Comparison of ENCODE assay signal across 10 cellular contexts in the genomic region with DNA sequence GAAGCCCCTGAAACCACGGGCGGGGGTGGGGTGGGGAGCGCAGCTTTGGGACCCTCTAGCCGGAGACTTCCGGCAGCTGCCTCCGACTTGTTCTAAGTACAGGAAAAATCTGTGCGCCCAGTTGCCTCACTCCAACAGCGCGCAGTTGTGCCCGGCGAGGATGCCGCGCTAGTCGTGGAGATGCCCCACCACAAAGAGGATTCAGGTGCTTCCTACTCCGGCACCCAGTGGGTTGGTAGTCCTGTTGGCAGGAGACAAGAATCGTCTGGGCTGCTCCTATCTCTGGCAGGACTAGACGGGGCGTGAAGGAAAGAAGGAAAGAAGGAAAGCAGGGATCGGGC. TPM values are rescaled to one million over a fixed set of nuclear protein-coding genes. Genes with fewer than 3 reads are reported as not detected.
DNase-seq lines count a peak whose midpoint lies in the region; TF ChIP-seq lines count a peak whose summit lies in the region.
"Had no signal": no experiment of that assay in that cellular context is flagged by ENCODE, and none has a peak within 500 bp of the region (broad histone marks: within the 10 kb centered on the region; RNA-seq: fewer than 3 reads in every experiment).

No MANE protein-coding gene starts in this region.

- H3K9ac ChIP-seq in Loucy (ENCODE audit: low read depth, low read length, poor library complexity, severe bottlenecking) (no peak overlapping the region), endodermal cell (ENCODE audit: extremely low read depth, low read length, poor library complexity, severe bottlenecking) (no peak overlapping the region)

- no peaks in the 10 kb centered on the region for H3K4me1 ChIP-seq in Loucy (ENCODE audit: insufficient read depth, low read length, poor library complexity, severe bottlenecking)
- H3K4me1 ChIP-seq in endodermal cell (ENCODE audit: control insufficient read depth, insufficient read depth, low read length): no peaks in the 10 kb centered on the region

- peak overlapping the region; percentile 39 for H3K4me2 ChIP-seq in Loucy (ENCODE audit: low read depth, low read length, poor library complexity, severe bottlenecking)

- H3K4me3 Mint-ChIP-seq in T-helper 1 cell treated with Interleukin-12 subunit alpha and Interleukin-12 subunit beta and Interleukin-4 antibody, amounts not matched to agents 30 μg/mL and 1 μg/mL, for 36 hours: peak overlapping the region; percentile 32
- H3K4me3 Mint-ChIP-seq in endodermal cell: peak overlapping the region; percentile 55

- no peak for TF ChIP-seq CTCF in Loucy (conservative IDR thresholded peaks at IDR 0.05; ENCODE audit: low read length)
- no peak for TF ChIP-seq CTCF in endodermal cell (conservative IDR thresholded peaks at IDR 0.05)
- no peak for TF ChIP-seq CTCF in GM13976 (IDR thresholded peaks at IDR 0.05; ENCODE audit: borderline replicate concordance, control extremely low read depth, extremely low read depth, insufficient read depth, missing control alignments)

- H3K27ac ChIP-seq in endodermal cell (ENCODE audit: low read depth, low read length): no peak overlapping the region
- H3K27ac ChIP-seq: upper lobe of right lung had no signal

- H3K9me3 Mint-ChIP-seq in T-helper 1 cell treated with Interleukin-12 subunit alpha and Interleukin-12 subunit beta and Interleukin-4 antibody, amounts not matched to agents 30 μg/mL and 1 μg/mL, for 36 hours: no peaks in the 10 kb centered on the region
- peaks cover 1% of the 10 kb centered on the region for H3K9me3 Mint-ChIP-seq in endodermal cell

- peak overlapping the region; percentile 66; the same call in 1 of the 2 replicates for H2AFZ ChIP-seq in Loucy (ENCODE audit: low read length)

- H3K36me3 Mint-ChIP-seq in T-helper 1 cell treated with Interleukin-12 subunit alpha and Interleukin-12 subunit beta and Interleukin-4 antibody, amounts not matched to agents 30 μg/mL and 1 μg/mL, for 36 hours (ENCODE audit: low read depth): no peaks in the 10 kb centered on the region
- no peaks in the 10 kb centered on the region for H3K36me3 Mint-ChIP-seq in endodermal cell (ENCODE audit: low read depth)

- H3F3A ChIP-seq in Loucy (ENCODE audit: low read depth): no peaks in the 10 kb centered on the region

- peaks cover 48% of the 10 kb centered on the region for H3K27me3 Mint-ChIP-seq in T-helper 1 cell treated with Interleukin-12 subunit alpha and Interleukin-12 subunit beta and Interleukin-4 antibody, amounts not matched to agents 30 μg/mL and 1 μg/mL, for 36 hours (ENCODE audit: low read depth)
- H3K27me3 Mint-ChIP-seq in endodermal cell (ENCODE audit: insufficient read depth): peaks cover 58% of the 10 kb centered on the region

- H3K4me3 ChIP-seq in Loucy (ENCODE audit: low read length, poor library complexity, severe bottlenecking) (peak overlapping the region; percentile 38), endodermal cell (ENCODE audit: low read length) (no peak overlapping the region), skeletal muscle cell (ENCODE audit: low read depth, low read length) (peak overlapping the region; percentile 3)
- H3K4me3 ChIP-seq: upper lobe of right lung had no signal

- H3K9me2 ChIP-seq in Loucy (replicated peaks; ENCODE audit: low read depth, low read length): no peaks in the 10 kb centered on the region

- peaks cover 1% of the 10 kb centered on the region for H3K4me1 Mint-ChIP-seq in T-helper 1 cell treated with Interleukin-12 subunit alpha and Interleukin-12 subunit beta and Interleukin-4 antibody, amounts not matched to agents 30 μg/mL and 1 μg/mL, for 36 hours (ENCODE audit: low read depth)
- H3K4me1 Mint-ChIP-seq in endodermal cell: peaks cover 15% of the 10 kb centered on the region

- DNase-seq in T-helper 1 cell: no peak
- DNase-seq in endodermal cell: peak; percentile 57
- DNase-seq in skeletal muscle cell (ENCODE audit: low read depth): no peak
- no peak for DNase-seq in GM19238 (ENCODE audit: insufficient read length, low spot score)
- DNase-seq in GM13976 (ENCODE audit: low spot score): no peak
- DNase-seq in G401 (ENCODE audit: low spot score): no peak
- DNase-seq: upper lobe of right lung had no signal

- H3K79me2 ChIP-seq in Loucy (ENCODE audit: insufficient read depth, low read length): no peaks in the 10 kb centered on the region

- 56 to 63% methylated on average over 6 to 19 of the region's 19 CpGs for WGBS in endodermal cell (ENCODE audit: insufficient coverage in 1 of 2, insufficient read length in 1 of 2), 2 experiments

- H4K20me1 ChIP-seq in Loucy (ENCODE audit: insufficient read depth, low read length, poor library complexity, severe bottlenecking): no peaks in the 10 kb centered on the region

- H3K36me3 ChIP-seq in Loucy (ENCODE audit: insufficient read depth, low read length) (no peaks in the 10 kb centered on the region), endodermal cell (ENCODE audit: control insufficient read depth, insufficient read depth, low read length) (no peaks in the 10 kb centered on the region)
- H3K36me3 ChIP-seq: upper lobe of right lung had no signal

- H3K9me3 ChIP-seq in Loucy (ENCODE audit: insufficient read depth, low read depth, low read length) (no peaks in the 10 kb centered on the region), endodermal cell (ENCODE audit: control insufficient read depth, low read length) (peaks cover 9% of the 10 kb centered on the region)
- H3K9me3 ChIP-seq: upper lobe of right lung had no signal

- H3K27me3 ChIP-seq in Loucy (ENCODE audit: insufficient read depth, low read length, poor library complexity, severe bottlenecking): no peaks in the 10 kb centered on the region
- H3K27me3 ChIP-seq in endodermal cell (ENCODE audit: control insufficient read depth, insufficient read depth, low read length, poor library complexity, severe bottlenecking): peaks cover 58% of the 10 kb centered on the region

- no peak overlapping the region for H3K27ac Mint-ChIP-seq in T-helper 1 cell treated with Interleukin-12 subunit alpha and Interleukin-12 subunit beta and Interleukin-4 antibody, amounts not matched to agents 30 μg/mL and 1 μg/mL, for 36 hours
- H3K27ac Mint-ChIP-seq in endodermal cell: no peak overlapping the region

- in situ Hi-C loops in GM13976 (cut with MboI; ENCODE audit: low sequenced_read_pairs, unreplicated experiment): no loop called here
- in situ Hi-C loops in G401 (cut with HindIII; ENCODE audit: low sequenced_read_pairs): no loop called here

RNA-seq across cellular contexts. Expression of a gene that starts 0.5 kb away (rescaled TPM):
- not detected for total RNA-seq in endodermal cell
- polyA plus RNA-seq in endodermal cell (2013, experiment 1 of 2): 5.2 TPM
- 4.7 TPM for polyA plus RNA-seq in endodermal cell (2013, experiment 2 of 2)
- total RNA-seq in G401 (2014; rRNA removed; shearing (Covaris generic)): not detected in 2 replicates
- total RNA-seq: mesenteric fat pad, upper lobe of right lung had no signal
